Comparison of ENCODE assay signal across 2 cellular contexts in the genomic region with DNA sequence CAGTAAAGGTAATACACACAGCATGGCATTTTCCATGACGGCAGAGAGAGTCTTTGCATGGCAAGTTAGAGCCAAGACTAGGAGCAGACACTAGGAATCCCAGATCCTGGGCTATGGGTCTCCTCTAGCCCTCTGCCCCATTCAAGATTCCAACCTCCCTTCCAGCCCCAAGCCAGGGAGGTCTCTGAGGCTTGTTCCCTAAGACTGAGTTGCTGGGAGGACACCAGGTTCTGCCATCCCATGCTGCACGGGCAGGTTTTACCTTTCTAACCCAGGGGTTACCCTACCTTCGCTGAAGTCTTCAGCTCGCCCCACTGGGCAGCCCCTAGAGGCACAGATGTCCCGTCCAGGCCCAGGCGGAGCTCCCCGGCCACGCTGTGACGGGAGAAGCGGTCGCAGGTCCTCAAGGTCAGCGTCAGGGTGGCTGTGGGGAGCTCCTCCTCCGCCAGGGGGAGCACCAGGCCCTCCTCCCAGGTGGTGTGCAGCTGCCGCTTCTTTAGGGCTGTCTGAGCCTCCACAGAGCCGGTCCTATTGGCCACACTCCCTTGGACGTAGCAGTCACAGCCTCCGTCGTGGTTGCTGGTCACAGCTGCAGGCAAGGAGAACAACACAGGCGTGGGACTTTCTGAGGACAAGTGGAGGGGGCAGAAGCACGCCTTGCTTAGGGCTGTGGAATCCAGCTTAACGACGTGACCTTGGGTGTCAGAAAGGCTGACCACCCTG.
TF ChIP-seq lines count a peak whose summit lies in the region.

No MANE protein-coding gene starts in this region.

TF ChIP-seq in GM12878, 131 proteins besides CTCF, POLR2A, EP300 and RAD21:
- peak; percentile 52 for TF ChIP-seq SMC3 (IDR thresholded peaks at IDR 0.05; ENCODE audit: borderline replicate concordance, low read length)
- no peak for TF ChIP-seq NFIC (IDR thresholded peaks at IDR 0.05; ENCODE audit: low read depth, low read length)
- peak; percentile 58; the same call in 1 of the 2 replicates for TF ChIP-seq TCF3 (IDR thresholded peaks at IDR 0.05; ENCODE audit: borderline replicate concordance, insufficient read depth, low read depth, low read length)
- TF ChIP-seq BCL11A (IDR thresholded peaks at IDR 0.05; ENCODE audit: low read depth, low read length): no peak
- TF ChIP-seq POLR2AphosphoS2 (IDR thresholded peaks at IDR 0.05; ENCODE audit: low read depth, low read length): no peak
- TF ChIP-seq TCF12 (IDR thresholded peaks at IDR 0.05; ENCODE audit: low read depth, low read length): peak; percentile 77

TF ChIP-seq in HepG2, 621 proteins besides CTCF, POLR2A, EP300 and RAD21 (continues in another document):
- TF ChIP-seq ZBTB49 (CRISPR knock-in tag; IDR thresholded peaks at IDR 0.05; ENCODE audit: borderline replicate concordance) (no peak), GABPB1 (CRISPR knock-in tag; IDR thresholded peaks at IDR 0.05) (peak; percentile 29; the same call in 1 of the 2 replicates), EZH2 (conservative IDR thresholded peaks at IDR 0.05; ENCODE audit: low read depth, low read length) (no peak), ZKSCAN8 (CRISPR knock-in tag; IDR thresholded peaks at IDR 0.05; ENCODE audit: borderline replicate concordance) (no peak), RXRA (CRISPR knock-in tag; IDR thresholded peaks at IDR 0.05) (0 out of 2 replicates have a peak, but pooled peaks have one; percentile 14), NRL (CRISPR knock-in tag; IDR thresholded peaks at IDR 0.05; ENCODE audit: borderline replicate concordance) (peak; percentile 48; the same call in 1 of the 2 replicates), BRCA1 (CRISPR knock-in tag; IDR thresholded peaks at IDR 0.05) (no peak), EED (CRISPR knock-in tag; IDR thresholded peaks at IDR 0.05) (0 out of 2 replicates have a peak, but pooled peaks have one; percentile 37), ZNF891 (CRISPR knock-in tag; IDR thresholded peaks at IDR 0.05) (0 out of 2 replicates have a peak, but pooled peaks have one; percentile 60), KDM2A (CRISPR knock-in tag; IDR thresholded peaks at IDR 0.05; ENCODE audit: borderline replicate concordance, low read depth) (peak; percentile 59; the same call in 1 of the 2 replicates), TBX3 (IDR thresholded peaks at IDR 0.05; ENCODE audit: borderline replicate concordance) (no peak), HNF1A (IDR thresholded peaks at IDR 0.05; ENCODE audit: low read depth) (no peak), HNF1A (CRISPR knock-in tag; IDR thresholded peaks at IDR 0.05; ENCODE audit: borderline replicate concordance) (no peak), ZNF768 (CRISPR knock-in tag; IDR thresholded peaks at IDR 0.05) (peak; percentile 45; the same call in 1 of the 2 replicates), NR2C2 (CRISPR knock-in tag; IDR thresholded peaks at IDR 0.05; ENCODE audit: borderline replicate concordance) (no peak), ZNF256 (CRISPR knock-in tag; conservative IDR thresholded peaks at IDR 0.05) (no peak), ZBTB8A (CRISPR knock-in tag; IDR thresholded peaks at IDR 0.05; ENCODE audit: borderline replicate concordance, low read depth) (no peak), ZNF788 (CRISPR knock-in tag; IDR thresholded peaks at IDR 0.05; ENCODE audit: borderline replicate concordance) (0 out of 2 replicates have a peak, but pooled peaks have one; percentile 45), SIN3B (IDR thresholded peaks at IDR 0.05; ENCODE audit: low read length) (no peak), HOXA7 (CRISPR knock-in tag; IDR thresholded peaks at IDR 0.05) (no peak), NR2F1 (CRISPR knock-in tag; IDR thresholded peaks at IDR 0.05) (0 out of 4 replicates have a peak, but pooled peaks of 1 of the 2 experiments have one; percentile 14), DNMT1 (CRISPR knock-in tag; IDR thresholded peaks at IDR 0.05) (no peak), YEATS2 (CRISPR knock-in tag; IDR thresholded peaks at IDR 0.05; ENCODE audit: borderline replicate concordance) (0 out of 2 replicates have a peak, but pooled peaks have one; percentile 31), ZNF749 (CRISPR knock-in tag; IDR thresholded peaks at IDR 0.05; ENCODE audit: borderline replicate concordance) (no peak), ZBTB20 (CRISPR knock-in tag; IDR thresholded peaks at IDR 0.05; ENCODE audit: borderline replicate concordance, low read depth) (no peak), MYNN (CRISPR knock-in tag; IDR thresholded peaks at IDR 0.05; ENCODE audit: low read depth) (no peak), FOXC1 (CRISPR knock-in tag; IDR thresholded peaks at IDR 0.05; ENCODE audit: borderline replicate concordance) (no peak), ZNF230 (CRISPR knock-in tag; IDR thresholded peaks at IDR 0.05) (no peak), FOXA1 (IDR thresholded peaks at IDR 0.05) (no peak), FOXA1 (CRISPR knock-in tag; IDR thresholded peaks at IDR 0.05) (no peak), PRDM15 (CRISPR knock-in tag; IDR thresholded peaks at IDR 0.05) (no peak)
- TF ChIP-seq, protein P1, sequence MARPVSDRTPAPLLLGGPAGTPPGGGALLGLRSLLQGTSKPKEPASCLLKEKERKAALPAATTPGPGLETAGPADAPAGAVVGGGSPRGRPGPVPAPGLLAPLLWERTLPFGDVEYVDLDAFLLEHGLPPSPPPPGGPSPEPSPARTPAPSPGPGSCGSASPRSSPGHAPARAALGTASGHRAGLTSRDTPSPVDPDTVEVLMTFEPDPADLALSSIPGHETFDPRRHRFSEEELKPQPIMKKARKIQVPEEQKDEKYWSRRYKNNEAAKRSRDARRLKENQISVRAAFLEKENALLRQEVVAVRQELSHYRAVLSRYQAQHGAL (CRISPR knock-in tag; IDR thresholded peaks at IDR 0.05; ENCODE audit: not compliant biosample characterization): no peak
- TF ChIP-seq, protein P2, sequence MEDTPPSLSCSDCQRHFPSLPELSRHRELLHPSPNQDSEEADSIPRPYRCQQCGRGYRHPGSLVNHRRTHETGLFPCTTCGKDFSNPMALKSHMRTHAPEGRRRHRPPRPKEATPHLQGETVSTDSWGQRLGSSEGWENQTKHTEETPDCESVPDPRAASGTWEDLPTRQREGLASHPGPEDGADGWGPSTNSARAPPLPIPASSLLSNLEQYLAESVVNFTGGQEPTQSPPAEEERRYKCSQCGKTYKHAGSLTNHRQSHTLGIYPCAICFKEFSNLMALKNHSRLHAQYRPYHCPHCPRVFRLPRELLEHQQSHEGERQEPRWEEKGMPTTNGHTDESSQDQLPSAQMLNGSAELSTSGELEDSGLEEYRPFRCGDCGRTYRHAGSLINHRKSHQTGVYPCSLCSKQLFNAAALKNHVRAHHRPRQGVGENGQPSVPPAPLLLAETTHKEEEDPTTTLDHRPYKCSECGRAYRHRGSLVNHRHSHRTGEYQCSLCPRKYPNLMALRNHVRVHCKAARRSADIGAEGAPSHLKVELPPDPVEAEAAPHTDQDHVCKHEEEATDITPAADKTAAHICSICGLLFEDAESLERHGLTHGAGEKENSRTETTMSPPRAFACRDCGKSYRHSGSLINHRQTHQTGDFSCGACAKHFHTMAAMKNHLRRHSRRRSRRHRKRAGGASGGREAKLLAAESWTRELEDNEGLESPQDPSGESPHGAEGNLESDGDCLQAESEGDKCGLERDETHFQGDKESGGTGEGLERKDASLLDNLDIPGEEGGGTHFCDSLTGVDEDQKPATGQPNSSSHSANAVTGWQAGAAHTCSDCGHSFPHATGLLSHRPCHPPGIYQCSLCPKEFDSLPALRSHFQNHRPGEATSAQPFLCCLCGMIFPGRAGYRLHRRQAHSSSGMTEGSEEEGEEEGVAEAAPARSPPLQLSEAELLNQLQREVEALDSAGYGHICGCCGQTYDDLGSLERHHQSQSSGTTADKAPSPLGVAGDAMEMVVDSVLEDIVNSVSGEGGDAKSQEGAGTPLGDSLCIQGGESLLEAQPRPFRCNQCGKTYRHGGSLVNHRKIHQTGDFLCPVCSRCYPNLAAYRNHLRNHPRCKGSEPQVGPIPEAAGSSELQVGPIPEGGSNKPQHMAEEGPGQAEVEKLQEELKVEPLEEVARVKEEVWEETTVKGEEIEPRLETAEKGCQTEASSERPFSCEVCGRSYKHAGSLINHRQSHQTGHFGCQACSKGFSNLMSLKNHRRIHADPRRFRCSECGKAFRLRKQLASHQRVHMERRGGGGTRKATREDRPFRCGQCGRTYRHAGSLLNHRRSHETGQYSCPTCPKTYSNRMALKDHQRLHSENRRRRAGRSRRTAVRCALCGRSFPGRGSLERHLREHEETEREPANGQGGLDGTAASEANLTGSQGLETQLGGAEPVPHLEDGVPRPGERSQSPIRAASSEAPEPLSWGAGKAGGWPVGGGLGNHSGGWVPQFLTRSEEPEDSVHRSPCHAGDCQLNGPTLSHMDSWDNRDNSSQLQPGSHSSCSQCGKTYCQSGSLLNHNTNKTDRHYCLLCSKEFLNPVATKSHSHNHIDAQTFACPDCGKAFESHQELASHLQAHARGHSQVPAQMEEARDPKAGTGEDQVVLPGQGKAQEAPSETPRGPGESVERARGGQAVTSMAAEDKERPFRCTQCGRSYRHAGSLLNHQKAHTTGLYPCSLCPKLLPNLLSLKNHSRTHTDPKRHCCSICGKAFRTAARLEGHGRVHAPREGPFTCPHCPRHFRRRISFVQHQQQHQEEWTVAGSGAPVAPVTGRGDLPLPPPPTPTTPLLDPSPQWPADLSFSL (CRISPR knock-in tag; IDR thresholded peaks at IDR 0.05): no peak
- TF ChIP-seq, protein P3, sequence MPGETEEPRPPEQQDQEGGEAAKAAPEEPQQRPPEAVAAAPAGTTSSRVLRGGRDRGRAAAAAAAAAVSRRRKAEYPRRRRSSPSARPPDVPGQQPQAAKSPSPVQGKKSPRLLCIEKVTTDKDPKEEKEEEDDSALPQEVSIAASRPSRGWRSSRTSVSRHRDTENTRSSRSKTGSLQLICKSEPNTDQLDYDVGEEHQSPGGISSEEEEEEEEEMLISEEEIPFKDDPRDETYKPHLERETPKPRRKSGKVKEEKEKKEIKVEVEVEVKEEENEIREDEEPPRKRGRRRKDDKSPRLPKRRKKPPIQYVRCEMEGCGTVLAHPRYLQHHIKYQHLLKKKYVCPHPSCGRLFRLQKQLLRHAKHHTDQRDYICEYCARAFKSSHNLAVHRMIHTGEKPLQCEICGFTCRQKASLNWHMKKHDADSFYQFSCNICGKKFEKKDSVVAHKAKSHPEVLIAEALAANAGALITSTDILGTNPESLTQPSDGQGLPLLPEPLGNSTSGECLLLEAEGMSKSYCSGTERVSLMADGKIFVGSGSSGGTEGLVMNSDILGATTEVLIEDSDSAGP (CRISPR knock-in tag; IDR thresholded peaks at IDR 0.05; ENCODE audit: borderline replicate concordance): peak; percentile 29; the same call in 1 of the 2 replicates
